In the genomic region with DNA sequence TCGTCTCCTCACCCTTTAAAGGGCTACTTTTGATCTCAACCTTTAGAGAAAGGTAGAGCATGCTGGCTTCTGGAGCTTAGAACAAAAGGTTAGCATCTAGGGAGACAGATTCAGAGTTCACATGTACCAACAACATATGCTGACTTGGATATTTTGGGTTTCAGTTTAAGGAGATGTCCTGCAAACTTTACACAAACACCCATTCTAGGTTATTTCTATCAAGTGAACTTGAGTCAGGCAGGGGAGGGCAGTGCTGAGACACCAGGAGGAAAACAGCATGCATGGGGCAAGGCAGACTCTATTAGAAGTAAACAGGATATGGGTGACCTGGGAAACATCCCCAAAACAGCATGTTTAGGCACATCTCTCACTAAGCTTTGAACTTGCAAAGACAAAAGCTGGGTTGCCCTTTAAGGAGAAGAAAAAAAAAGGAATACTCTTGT, we compare ENCODE assay signal across 10 cellular contexts. TPM values are rescaled to one million over a fixed set of nuclear protein-coding genes. Genes with fewer than 3 reads are reported as not detected.
DNase-seq lines count a peak whose midpoint lies in the region; ATAC-seq and TF ChIP-seq lines count a peak whose summit lies in the region.
"Had no signal": no experiment of that assay in that cellular context is flagged by ENCODE, and none has a peak within 500 bp of the region (broad histone marks: within the 10 kb centered on the region; RNA-seq: fewer than 3 reads in every experiment).

No MANE protein-coding gene starts in this region.

- H3K4me3 Mint-ChIP-seq in MCF 10A (ENCODE audit: unreplicated experiment), result no peak overlapping the region
- H3K4me3 Mint-ChIP-seq in stimulated activated effector memory CD8-positive, alpha-beta T cell treated with anti-CD3 and anti-CD28 coated beads, Interleukin-12 subunit alpha, Interleukin-12 subunit beta, amount 100 ng/mL, for 72 hours, result no peak overlapping the region

- ATAC-seq in stimulated activated effector memory CD8-positive, alpha-beta T cell treated with anti-CD3 and anti-CD28 coated beads, Interleukin-12 subunit alpha, Interleukin-12 subunit beta, amount 100 ng/mL, for 72 hours, result peak; percentile 55
- no peak for ATAC-seq in HG02840 (IDR thresholded peaks at IDR 0.05; ENCODE audit: low FRiP score, unreplicated experiment)
- no peak for ATAC-seq in HG02970 (IDR thresholded peaks at IDR 0.05; ENCODE audit: low FRiP score, unreplicated experiment)

- no peaks in the 10 kb centered on the region for H3K4me1 ChIP-seq in breast epithelium

- peaks cover 24% of the 10 kb centered on the region for H3K4me1 Mint-ChIP-seq in MCF 10A (ENCODE audit: insufficient read depth, unreplicated experiment)
- peaks cover 17% of the 10 kb centered on the region for H3K4me1 Mint-ChIP-seq in stimulated activated effector memory CD8-positive, alpha-beta T cell treated with anti-CD3 and anti-CD28 coated beads, Interleukin-12 subunit alpha, Interleukin-12 subunit beta, amount 100 ng/mL, for 72 hours

- intact Hi-C loops in MCF 10A (cut with micrococcal nuclease) (loop anchor here (1.0 kb wide), 2 partner anchors 44 to 386 kb away; partner anchors contain the start of gene ARL4A), breast epithelium (cut with DNase I; ENCODE audit: low total_unique reads) (no loop called here)

- BruUV-seq in MCF 10A (replicated peaks; lab: Mats Ljungman, UMichigan), result no TSS peak

- CTCF ChIA-PET in MCF 10A (lab: Yijun Ruan, JAX), result interaction anchor here (0.6 to 1.7 kb wide), 14 partner anchors 10 to 384 kb away, joined by 3 to 5 read pairs (median 3); no protein-coding TSS in a partner anchor
- CTCF ChIA-PET in RWPE1 (lab: Yijun Ruan, JAX), result interaction anchor here (0.6 to 1.1 kb wide), 5 partner anchors 41 to 1681 kb away, joined by 3 to 8 read pairs (median 3); no protein-coding TSS in a partner anchor

- no peaks in the 10 kb centered on the region for H3K27me3 Mint-ChIP-seq in MCF 10A (ENCODE audit: insufficient read depth, unreplicated experiment)

- H3K9me3 Mint-ChIP-seq in MCF 10A (ENCODE audit: unreplicated experiment), result no peaks in the 10 kb centered on the region
- no peaks in the 10 kb centered on the region for H3K9me3 Mint-ChIP-seq in stimulated activated effector memory CD8-positive, alpha-beta T cell treated with anti-CD3 and anti-CD28 coated beads, Interleukin-12 subunit alpha, Interleukin-12 subunit beta, amount 100 ng/mL, for 72 hours

- no peak for TF ChIP-seq POLR2A in breast epithelium (IDR thresholded peaks at IDR 0.05)
- TF ChIP-seq POLR2A in erythroblast (IDR thresholded peaks at IDR 0.05; ENCODE audit: low read length), result no peak

- H3K36me3 Mint-ChIP-seq in MCF 10A (ENCODE audit: insufficient read depth, unreplicated experiment), result no peaks in the 10 kb centered on the region
- H3K36me3 Mint-ChIP-seq in stimulated activated effector memory CD8-positive, alpha-beta T cell treated with anti-CD3 and anti-CD28 coated beads, Interleukin-12 subunit alpha, Interleukin-12 subunit beta, amount 100 ng/mL, for 72 hours, result no peaks in the 10 kb centered on the region

- no peaks in the 10 kb centered on the region for H3K27me3 ChIP-seq in breast epithelium

- no peak overlapping the region for H3K27ac ChIP-seq in breast epithelium
- H3K27ac ChIP-seq in RWPE1, result no peak overlapping the region

- no peaks in the 10 kb centered on the region for H3K36me3 ChIP-seq in breast epithelium

- TF ChIP-seq CTCF in MCF 10A (IDR thresholded peaks at IDR 0.05; ENCODE audit: unreplicated experiment) (no peak), breast epithelium (IDR thresholded peaks at IDR 0.05) (no peak), RWPE1 (conservative IDR thresholded peaks at IDR 0.05; ENCODE audit: low read depth) (peak; percentile 21; the same call in 1 of the 2 replicates)

- H3K27ac Mint-ChIP-seq in MCF 10A (ENCODE audit: low read depth, unreplicated experiment), result peak overlapping the region; percentile 32
- no peak overlapping the region for H3K27ac Mint-ChIP-seq in stimulated activated effector memory CD8-positive, alpha-beta T cell treated with anti-CD3 and anti-CD28 coated beads, Interleukin-12 subunit alpha, Interleukin-12 subunit beta, amount 100 ng/mL, for 72 hours

- H3K9me3 ChIP-seq in breast epithelium, result no peaks in the 10 kb centered on the region

- no peak overlapping the region for H3K4me3 ChIP-seq in breast epithelium

- DNase-seq in MCF 10A (ENCODE audit: unreplicated experiment) (peak; percentile 59), breast epithelium (ENCODE audit: low spot score in 2 of 2) (no peak), RWPE1 (ENCODE audit: low spot score) (peak; percentile 26), erythroblast (lab: John Stamatoyannopoulos, UW) (peak; percentile 83 to 89)
- DNase-seq in stimulated activated effector memory CD8-positive, alpha-beta T cell treated with anti-CD3 and anti-CD28 coated beads, Interleukin-12 subunit alpha, Interleukin-12 subunit beta, amount 100 ng/mL, for 72 hours (ENCODE audit: low spot score in 2 of 2), result no peak
- no peak for DNase-seq in NK-92 treated with Interleukin-12 subunit alpha and Interleukin-12 subunit beta, amount 100 ng/mL, for 24 hours (lab: John Stamatoyannopoulos, UW)
- DNase-seq: activated effector memory CD4-positive, alpha-beta T cell treated with anti-CD3 and anti-CD28 coated beads, Interleukin-2, amount 50 U/mL, for 16 hours; NCI-H510A had no signal

- POLR2A ChIA-PET in MCF 10A (lab: Yijun Ruan, JAX), result interaction anchor here (1.1 to 2.5 kb wide), 4 partner anchors 12 to 44 kb away, joined by 3 to 9 read pairs (median 8); partner anchors contain the start of gene ARL4A
- POLR2A ChIA-PET in RWPE1 (lab: Yijun Ruan, JAX; ENCODE audit: low non-redundant PET), result no interaction called here

RNA-seq across cellular contexts. Expression of gene ARL4A, which starts 43.8 kb away (rescaled TPM):
- total RNA-seq in MCF 10A (2022) (30.7 and 42.6 TPM in 2 replicates), breast epithelium (100 to 1,000 TPM in 1 of 3 donors, 10 to 100 TPM in 2; 28.5 to 165 (median 51.1) TPM)

Comparison
In these comparisons a context has a peak if more than half of its experiments do, and no peak if none do; other contexts are left out.
1. DNase-seq: peak in MCF 10A (single experiment), RWPE1 (single experiment) and erythroblast (2 of 2); none in breast epithelium (0 of 2), stimulated activated effector memory CD8-positive, alpha-beta T cell treated with anti-CD3 and anti-CD28 coated beads, Interleukin-12 subunit alpha, Interleukin-12 subunit beta, amount 100 ng/mL, for 72 hours (0 of 2) and NK-92 treated with Interleukin-12 subunit alpha and Interleukin-12 subunit beta, amount 100 ng/mL, for 24 hours (single experiment).